In the genomic region with DNA sequence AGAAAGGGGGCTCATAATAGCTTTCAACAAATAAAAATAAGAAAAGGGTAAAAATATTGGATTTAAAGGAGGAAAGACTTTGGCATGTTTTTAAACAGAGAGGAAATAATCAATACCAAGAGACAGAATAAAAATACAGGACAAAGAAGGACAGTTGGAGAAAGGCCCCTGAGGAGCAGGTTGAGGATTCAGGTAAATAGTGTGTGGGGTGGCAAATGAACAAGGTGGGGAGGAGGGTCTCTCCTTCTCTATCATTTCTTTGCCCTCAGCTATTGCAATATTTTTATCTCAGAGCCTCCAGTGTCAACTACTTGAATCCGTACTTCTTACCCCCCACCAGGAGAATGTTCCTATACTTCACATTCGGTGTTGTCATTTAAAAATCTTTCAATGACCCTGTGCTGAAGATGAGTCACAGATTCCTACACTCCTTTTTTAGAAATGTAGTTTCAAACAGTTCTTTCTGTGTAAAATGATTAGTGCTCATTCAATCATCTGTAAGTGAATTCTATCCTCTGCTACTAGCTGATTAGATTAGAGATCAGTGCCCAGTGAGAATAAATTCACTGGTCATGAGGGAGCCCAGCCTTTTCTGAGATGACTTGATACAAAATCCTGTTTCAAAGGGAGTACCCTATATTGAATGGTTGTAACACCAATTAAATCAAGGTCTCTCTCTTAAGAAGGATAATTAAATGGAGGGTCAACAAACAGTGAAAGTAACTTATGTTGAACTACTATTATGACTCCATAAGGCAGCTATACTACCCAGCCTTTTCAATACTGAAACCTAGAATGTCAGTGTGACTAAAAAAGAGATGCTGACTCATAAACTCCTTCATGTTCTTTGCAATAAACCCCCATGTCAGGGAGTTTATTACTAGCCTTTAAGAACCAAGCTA, we compare ENCODE assay signal across 9 cellular contexts. TPM values are rescaled to one million over a fixed set of nuclear protein-coding genes. Genes with fewer than 3 reads are reported as not detected.
DNase-seq lines count a peak whose midpoint lies in the region; ATAC-seq and FAIRE-seq lines count a peak whose summit lies in the region.
"Had no signal": no experiment of that assay in that cellular context is flagged by ENCODE, and none has a peak within 500 bp of the region (broad histone marks: within the 10 kb centered on the region; RNA-seq: fewer than 3 reads in every experiment).

No MANE protein-coding gene starts in this region.

- H3K18ac ChIP-seq in mesenchymal stem cell (ENCODE audit: low read depth in 1 of 2, low read length in 2 of 2) = peak overlapping the region in 1 of 2 experiments; percentile 48

- H3K4me2 ChIP-seq in mesenchymal stem cell (ENCODE audit: low read length, poor library complexity, severe bottlenecking) = peak overlapping the region; percentile 39

- H4K8ac ChIP-seq in mesenchymal stem cell (ENCODE audit: low read length) = no peak overlapping the region

- no peak overlapping the region for H2AK5ac ChIP-seq in mesenchymal stem cell (ENCODE audit: low read length, severe bottlenecking)

- H3K27me3 ChIP-seq in mesenchymal stem cell (ENCODE audit: control insufficient read depth in 1 of 2, insufficient read depth in 1 of 2, low read length in 2 of 2) = no peaks in the 10 kb centered on the region
- no peaks in the 10 kb centered on the region for H3K27me3 ChIP-seq in small intestine (ENCODE audit: control insufficient read depth in 2 of 2, insufficient read depth in 2 of 2, low read length in 2 of 2)

- DNase-seq in OCI-M2 (lab: John Stamatoyannopoulos, UW; ENCODE audit: unreplicated experiment) = peak; percentile 56
- peak; percentile 82 for DNase-seq in mesenchymal stem cell
- no peak for DNase-seq in NCI-H345 (lab: John Stamatoyannopoulos, UW)
- no peak for DNase-seq in stimulated activated CD4-positive, alpha-beta T cell treated with anti-CD3 and anti-CD28 coated beads, Interleukin-1b, Interleukin-23, amount 100 ng/mL, for 48 hours
- DNase-seq in small intestine = no peak
- no peak for DNase-seq in occipital lobe (lab: John Stamatoyannopoulos, UW)

- H3K14ac ChIP-seq in mesenchymal stem cell (ENCODE audit: low read length in 2 of 2) = no peak overlapping the region

- 0% methylated on average over 1 of the region's 2 CpGs for WGBS in mesenchymal stem cell
- WGBS in small intestine, 3 donors = 61 to 82% (median 68%) methylated on average over 2 of the region's 2 CpGs

- H2BK15ac ChIP-seq in mesenchymal stem cell (ENCODE audit: low read depth, poor library complexity, severe bottlenecking) = no peak overlapping the region

- H3K36me3 ChIP-seq in mesenchymal stem cell (ENCODE audit: control insufficient read depth in 1 of 2, insufficient read depth in 2 of 2, low read depth in 1 of 2, low read length in 2 of 2) (peaks cover 0 to 12% of the 10 kb centered on the region in 2 experiments), small intestine (ENCODE audit: control insufficient read depth in 2 of 2, insufficient read depth in 2 of 2, low read length in 2 of 2) (no peaks in the 10 kb centered on the region)

- no peak overlapping the region for H2AFZ ChIP-seq in mesenchymal stem cell (ENCODE audit: low read depth, low read length)

- H3K9me3 ChIP-seq in mesenchymal stem cell (ENCODE audit: control insufficient read depth, low read length) = no peaks in the 10 kb centered on the region
- no peaks in the 10 kb centered on the region for H3K9me3 ChIP-seq in small intestine (ENCODE audit: control insufficient read depth, low read depth)

- FAIRE-seq in small intestine (lab: Jason Lieb, UNC) = no peak

- no peak overlapping the region for H4K91ac ChIP-seq in mesenchymal stem cell (ENCODE audit: low read length)

- H2BK120ac ChIP-seq in mesenchymal stem cell (ENCODE audit: low read depth, low read length) = no peak overlapping the region

- peak overlapping the region in 1 of 2 experiments; percentile 30 for H3K4me3 ChIP-seq in mesenchymal stem cell (ENCODE audit: insufficient read depth in 1 of 2, low read depth in 1 of 2, low read length in 2 of 2)
- no peak overlapping the region for H3K4me3 ChIP-seq in small intestine (ENCODE audit: low read depth in 1 of 2, low read length in 2 of 2)

- H3K4ac ChIP-seq in mesenchymal stem cell (ENCODE audit: low read depth in 1 of 2, low read length in 2 of 2) = no peak overlapping the region

- H2BK5ac ChIP-seq in mesenchymal stem cell (ENCODE audit: low read depth, low read length, poor library complexity, severe bottlenecking) = no peak overlapping the region

- H3K4me1 ChIP-seq in mesenchymal stem cell (ENCODE audit: control insufficient read depth, insufficient read depth, low read depth, low read length) = peaks cover 2% of the 10 kb centered on the region
- H3K4me1 ChIP-seq in small intestine (ENCODE audit: control insufficient read depth in 2 of 2, insufficient read depth in 1 of 2, low read depth in 1 of 2, low read length in 1 of 2) = no peaks in the 10 kb centered on the region

- H3K23ac ChIP-seq in mesenchymal stem cell (ENCODE audit: low read length in 2 of 2) = no peak overlapping the region

- peak; percentile 100 for ATAC-seq in GM18907 (IDR thresholded peaks at IDR 0.05; ENCODE audit: unreplicated experiment)
- ATAC-seq in HG02759 (IDR thresholded peaks at IDR 0.05; ENCODE audit: unreplicated experiment) = peak; percentile 99

- H3K27ac ChIP-seq in mesenchymal stem cell (ENCODE audit: low read length, poor library complexity, severe bottlenecking) (peak overlapping the region; percentile 40), small intestine (ENCODE audit: low read depth in 1 of 2, low read length in 1 of 2) (no peak overlapping the region)

- no peaks in the 10 kb centered on the region for H3K79me1 ChIP-seq in mesenchymal stem cell (replicated peaks; ENCODE audit: low read length, poor library complexity, severe bottlenecking)

- H3K9ac ChIP-seq in mesenchymal stem cell (ENCODE audit: low read length) = peak overlapping the region; percentile 62

- H2BK12ac ChIP-seq in mesenchymal stem cell (ENCODE audit: low read length in 2 of 2) = no peak overlapping the region

RNA-seq across cellular contexts. Expression of gene WNT16, which starts 50.4 kb away (rescaled TPM):
- polyA plus RNA-seq in mesenchymal stem cell (2013, experiment 1 of 2) = 0.73 TPM
- polyA plus RNA-seq in mesenchymal stem cell (2013, experiment 2 of 2) = 0.85 TPM
- polyA plus RNA-seq in small intestine = under 1 TPM in 1 of 3 donors, not detected in 2; 0.30 TPM
- total RNA-seq in occipital lobe = 1.2 TPM
- total RNA-seq: SK-MEL-5 had no signal

Comparison
In these comparisons a context has a peak if more than half of its experiments do, and no peak if none do; other contexts are left out.
1. DNase-seq: peak in OCI-M2 (single experiment) and mesenchymal stem cell (single experiment); none in NCI-H345 (single experiment), stimulated activated CD4-positive, alpha-beta T cell treated with anti-CD3 and anti-CD28 coated beads, Interleukin-1b, Interleukin-23, amount 100 ng/mL, for 48 hours (single experiment), small intestine (single experiment) and occipital lobe (single experiment).